ENCODE assay signal across 28 cellular contexts in the genomic region with DNA sequence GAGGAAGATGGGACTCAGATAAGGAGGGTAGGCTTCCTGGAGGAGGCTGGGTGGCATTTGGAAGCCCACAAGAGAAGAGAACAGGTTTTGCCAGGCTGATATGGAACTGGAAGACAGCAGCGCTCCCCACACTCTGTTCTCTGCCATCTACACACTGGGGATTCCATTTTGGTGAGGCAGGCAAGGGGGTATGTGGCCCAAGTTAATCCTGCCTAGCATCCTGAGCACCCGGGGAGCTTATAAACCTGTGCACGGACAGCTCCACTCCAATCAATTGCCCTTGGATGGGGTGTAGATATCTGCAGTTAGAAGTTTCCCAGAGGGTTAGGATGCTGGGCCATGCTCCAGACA.
DNase-seq lines count a peak whose midpoint lies in the region; ATAC-seq, FAIRE-seq and TF ChIP-seq lines count a peak whose summit lies in the region.
"Had no signal": no experiment of that assay in that cellular context is flagged by ENCODE, and none has a peak within 500 bp of the region (broad histone marks: within the 10 kb centered on the region; RNA-seq: fewer than 3 reads in every experiment).

No MANE protein-coding gene starts in this region.

- TF ChIP-seq CTCF in right atrium auricular region (IDR thresholded peaks at IDR 0.05) (no peak), pancreas (IDR thresholded peaks at IDR 0.05) (no peak)

- 87% methylated on average over 3 of the region's 3 CpGs for WGBS in esophagus, 2 donors
- 72 to 82% methylated on average over 3 of the region's 3 CpGs for WGBS in pancreas, 2 donors

- no peak overlapping the region for H3K4me3 ChIP-seq in right atrium auricular region
- H3K4me3 ChIP-seq in esophagus (ENCODE audit: low read depth in 1 of 2, low read length in 2 of 2), result no peak overlapping the region
- H3K4me3 ChIP-seq in pancreas, result no peak overlapping the region
- H3K4me3 ChIP-seq: A549, breast epithelium, K562, upper lobe of right lung had no signal

- ATAC-seq in Right ventricle myocardium superior (ENCODE audit: poor library complexity) (no peak), sciatic nerve (no peak), HG03196 (IDR thresholded peaks at IDR 0.05; ENCODE audit: unreplicated experiment) (no peak), HG03108 (IDR thresholded peaks at IDR 0.05; ENCODE audit: unreplicated experiment) (no peak), pancreas (no peak)
- ATAC-seq: A549; stimulated activated effector memory CD8-positive, alpha-beta T cell treated with anti-CD3 and anti-CD28 coated beads, Interleukin-12 subunit alpha, Interleukin-12 subunit beta, amount 100 ng/mL, for 72 hours; upper lobe of right lung had no signal

- H3K4me1 ChIP-seq in right atrium auricular region, result peaks cover 0 to 41% of the 10 kb centered on the region in 2 donors
- peaks cover 28 to 58% of the 10 kb centered on the region in 2 donors for H3K4me1 ChIP-seq in esophagus (ENCODE audit: control insufficient read depth in 2 of 2, insufficient read depth in 2 of 2, low read length in 1 of 2)
- H3K4me1 ChIP-seq in pancreas, result no peaks in the 10 kb centered on the region

- no peaks in the 10 kb centered on the region for H3K36me3 ChIP-seq in right atrium auricular region
- no peaks in the 10 kb centered on the region for H3K36me3 ChIP-seq in esophagus (ENCODE audit: control insufficient read depth in 2 of 2, insufficient read depth in 2 of 2, low read length in 1 of 2)
- no peaks in the 10 kb centered on the region for H3K36me3 ChIP-seq in pancreas
- H3K36me3 ChIP-seq: breast epithelium, upper lobe of right lung had no signal

- H3K27me3 ChIP-seq in right atrium auricular region (no peaks in the 10 kb centered on the region), esophagus (ENCODE audit: control insufficient read depth in 1 of 2, insufficient read depth in 2 of 2, low read length in 2 of 2) (no peaks in the 10 kb centered on the region), pancreas (no peaks in the 10 kb centered on the region)
- H3K27me3 ChIP-seq: breast epithelium, upper lobe of right lung had no signal

- H3K27ac ChIP-seq in right atrium auricular region (no peak overlapping the region), esophagus (ENCODE audit: low read depth in 2 of 2, low read length in 1 of 2) (peak overlapping the region; percentile 77 to 89), pancreas (no peak overlapping the region)
- H3K27ac ChIP-seq: breast epithelium, epithelial cell of prostate, upper lobe of right lung had no signal

- intact Hi-C loops in Right ventricle myocardium superior (cut with DNase I), result no loop called here
- intact Hi-C loops in sciatic nerve (cut with DNase I), result no loop called here
- intact Hi-C loops in pancreas (cut with DNase I), result no loop called here

- no peak for FAIRE-seq in pancreas (lab: Jason Lieb, UNC)
- FAIRE-seq: A549, D721Med, GM19239, H1, K562 had no signal

- no peaks in the 10 kb centered on the region for H3K9me3 ChIP-seq in right atrium auricular region
- H3K9me3 ChIP-seq in esophagus (ENCODE audit: control insufficient read depth in 2 of 2, insufficient read depth in 1 of 2, low read depth in 1 of 2, low read length in 1 of 2), result no peaks in the 10 kb centered on the region
- H3K9me3 ChIP-seq in pancreas, result no peaks in the 10 kb centered on the region
- H3K9me3 ChIP-seq: A549, breast epithelium, upper lobe of right lung had no signal

- peak; percentile 43 for DNase-seq in right atrium auricular region (ENCODE audit: low spot score)
- DNase-seq in Right ventricle myocardium superior, result no peak
- DNase-seq in sciatic nerve (ENCODE audit: low spot score), result peak; percentile 12
- no peak for DNase-seq in T1000 (lab: John Stamatoyannopoulos, UW)
- DNase-seq in pancreas, result no peak
- DNase-seq: activated CD4-positive, alpha-beta T cell treated with anti-CD3 and anti-CD28 coated beads, Interleukin-2, amount 10 ng/mL, durations not matched to agents 24 days and 14 days; activated naive CD4-positive, alpha-beta T cell treated with anti-CD3 and anti-CD28 coated beads for 36 hours; AML-193; amygdala; effector memory CD4-positive, alpha-beta T cell; glutamatergic neuron; NCI-H1048; NCI-H1694; NCI-H774; stimulated activated CD4-positive, alpha-beta T cell treated with anti-CD3 and anti-CD28 coated beads, Interleukin-15, amount 100 ng/mL, for 24 hours; stimulated activated CD4-positive, alpha-beta T cell treated with anti-CD3 and anti-CD28 coated beads, Interleukin-4, amount 100 ng/mL, for 4 hours had no signal

Comparison
In these comparisons a context has a peak if more than half of its experiments do, and no peak if none do; other contexts are left out.
1. DNase-seq: peak in right atrium auricular region (single experiment) and sciatic nerve (single experiment); none in Right ventricle myocardium superior (single experiment), T1000 (single experiment) and pancreas (0 of 6).
2. H3K27ac ChIP-seq: peak in esophagus (2 of 2); none in right atrium auricular region (0 of 2) and pancreas (0 of 4).